In genomic region chr15:69722924-69723323, GRCh38 we compare ENCODE assay signal across 9 cellular contexts.
A peak's percentile ranks its signal among the peaks of the same experiment; 100 is the strongest.
DNase-seq lines count a peak whose midpoint lies in the region; ATAC-seq and TF ChIP-seq lines count a peak whose summit lies in the region.
"Had no signal": no experiment of that assay in that cellular context is flagged by ENCODE, and none has a peak within 500 bp of the region (broad histone marks: within the 10 kb centered on the region; RNA-seq: fewer than 3 reads in every experiment).

No MANE protein-coding gene starts in this region.

- no peak overlapping the region for H3K18ac ChIP-seq in mesendoderm (ENCODE audit: low read length)

- no peak overlapping the region for H2BK5ac ChIP-seq in mesendoderm (ENCODE audit: low read length)

- TF ChIP-seq CTCF in GM23338 (conservative IDR thresholded peaks at IDR 0.05; ENCODE audit: low read depth in 2 of 2) (no peak), adrenal gland (IDR thresholded peaks at IDR 0.05) (no peak)

- peaks cover 1% of the 10 kb centered on the region for H3K27me3 Mint-ChIP-seq in GM23338 (ENCODE audit: insufficient read depth, low read depth, poor library complexity)

- H3K9me3 Mint-ChIP-seq in GM23338: no peaks in the 10 kb centered on the region
- H3K9me3 Mint-ChIP-seq: CD8-positive, alpha-beta T cell had no signal

- no peak overlapping the region for H4K8ac ChIP-seq in mesendoderm (ENCODE audit: low read depth, low read length)

- peaks cover 7% of the 10 kb centered on the region; the same call in 1 of the 2 replicates for H3K4me1 ChIP-seq in GM23338 (ENCODE audit: insufficient read depth)
- no peaks in the 10 kb centered on the region for H3K4me1 ChIP-seq in mesendoderm (ENCODE audit: control insufficient read depth, low read depth, low read length)
- no peaks in the 10 kb centered on the region for H3K4me1 ChIP-seq in adrenal gland (replicated peaks in 1 of 2)
- H3K4me1 ChIP-seq: BE2C had no signal

- no peak overlapping the region for H4K5ac ChIP-seq in mesendoderm (ENCODE audit: low read length)

- intact Hi-C loops in adrenal gland (cut with DNase I): loop anchor here in 1 of 2 donors (10.0 kb wide), 1 partner anchor 372 kb away; the partner anchor contains the start of gene TLE3

- no peak overlapping the region for H3K9ac ChIP-seq in mesendoderm (ENCODE audit: low read length)

- no peak overlapping the region for H3K27ac Mint-ChIP-seq in GM23338

- no peaks in the 10 kb centered on the region for H3K27me3 ChIP-seq in GM23338 (ENCODE audit: insufficient read depth)
- no peaks in the 10 kb centered on the region for H3K27me3 ChIP-seq in mesendoderm (ENCODE audit: insufficient read depth, low read length, poor library complexity)
- H3K27me3 ChIP-seq in adrenal gland: no peaks in the 10 kb centered on the region
- H3K27me3 ChIP-seq: BE2C had no signal

- H3K4me3 ChIP-seq in GM23338: no peak overlapping the region
- H3K4me3 ChIP-seq in mesendoderm (ENCODE audit: low read length): no peak overlapping the region
- H3K4me3 ChIP-seq in adrenal gland: no peak overlapping the region

- no peaks in the 10 kb centered on the region for H3F3A ChIP-seq in GM23338 (replicated peaks; ENCODE audit: low read depth)

- no peaks in the 10 kb centered on the region for H3K9me2 ChIP-seq in GM23338 (ENCODE audit: insufficient read depth)

- no peak for DNase-seq in GM23338 (ENCODE audit: low spot score)
- peak; percentile 14 for DNase-seq in OCI-M1 (lab: John Stamatoyannopoulos, UW)
- no peak for DNase-seq in mesendoderm
- DNase-seq in adrenal gland: no peak
- DNase-seq: BE2C; CD8-positive, alpha-beta T cell had no signal

- H3K27ac ChIP-seq in GM23338 (ENCODE audit: low read depth) (no peak overlapping the region), KOPT-K1 (ENCODE audit: low read depth, low read length, poor library complexity, severe bottlenecking) (peak overlapping the region; percentile 26), mesendoderm (ENCODE audit: low read depth, low read length) (no peak overlapping the region), adrenal gland (no peak overlapping the region)

- no peaks in the 10 kb centered on the region for H3K79me1 ChIP-seq in mesendoderm (ENCODE audit: low read length)

- H3K23ac ChIP-seq in mesendoderm (ENCODE audit: low read length): no peak overlapping the region

- whole genome bisulfite sequencing in mesendoderm (ENCODE audit: extremely low coverage, insufficient coverage, low lambda C conversion rate): no CpG with 5 or more reads among the region's 5 CpGs
- 71 to 84% (median 73%) methylated on average over 5 of the region's 5 CpGs for WGBS in adrenal gland, 4 donors

- H3K56ac ChIP-seq in mesendoderm (ENCODE audit: low read length): peak overlapping the region; percentile 2

- no peak overlapping the region for H2AK5ac ChIP-seq in mesendoderm (ENCODE audit: low read length)

- no peak for TF ChIP-seq POLR2A in adrenal gland (IDR thresholded peaks at IDR 0.05)

- H2BK120ac ChIP-seq in mesendoderm (ENCODE audit: low read depth, low read length): no peak overlapping the region

- peak overlapping the region; percentile 94 for H2AFZ ChIP-seq in GM23338

- no peaks in the 10 kb centered on the region for H4K20me1 ChIP-seq in GM23338 (replicated peaks; ENCODE audit: insufficient read depth)

- ATAC-seq in GM23338 (no peak), HG02870 (IDR thresholded peaks at IDR 0.05; ENCODE audit: unreplicated experiment) (no peak), GM18498 (IDR thresholded peaks at IDR 0.05; ENCODE audit: unreplicated experiment) (no peak)
- ATAC-seq: CD8-positive, alpha-beta T cell had no signal

- no peaks in the 10 kb centered on the region for H3K36me3 Mint-ChIP-seq in GM23338 (ENCODE audit: low read depth)
- H3K36me3 Mint-ChIP-seq: CD8-positive, alpha-beta T cell had no signal

- no peak overlapping the region for H3K4me2 ChIP-seq in GM23338
- H3K4me2 ChIP-seq in mesendoderm (ENCODE audit: low read length): no peak overlapping the region

- H3K4ac ChIP-seq in mesendoderm (ENCODE audit: low read depth, low read length): no peak overlapping the region

- H2BK15ac ChIP-seq in mesendoderm (replicated peaks; ENCODE audit: low read depth): no peak overlapping the region

- H3K9me3 ChIP-seq in KOPT-K1 (ENCODE audit: insufficient read depth, low read length, poor library complexity, severe bottlenecking) (peaks cover 3% of the 10 kb centered on the region), adrenal gland (replicated peaks in 1 of 3) (no peaks in the 10 kb centered on the region)
- H3K9me3 ChIP-seq: BE2C had no signal

- no peaks in the 10 kb centered on the region for H3K36me3 ChIP-seq in GM23338 (ENCODE audit: insufficient read depth)
- no peaks in the 10 kb centered on the region for H3K36me3 ChIP-seq in KOPT-K1 (ENCODE audit: insufficient read depth, low read length)
- H3K36me3 ChIP-seq in mesendoderm (ENCODE audit: control insufficient read depth, insufficient read depth, low read length): no peaks in the 10 kb centered on the region
- no peaks in the 10 kb centered on the region for H3K36me3 ChIP-seq in adrenal gland (replicated peaks in 1 of 2)
- H3K36me3 ChIP-seq: BE2C had no signal

- no peak overlapping the region for H3K4me3 Mint-ChIP-seq in GM23338

- H3K79me2 ChIP-seq in GM23338 (replicated peaks; ENCODE audit: insufficient read depth): no peaks in the 10 kb centered on the region
- no peaks in the 10 kb centered on the region for H3K79me2 ChIP-seq in mesendoderm (ENCODE audit: control insufficient read depth, insufficient read depth, low read length)

- peaks cover 17% of the 10 kb centered on the region for H3K4me1 Mint-ChIP-seq in GM23338

TF ChIP-seq in GM23338, 12 proteins besides CTCF, POLR2A, EP300 and RAD21 (continues in another document):
- TF ChIP-seq ZNF462 (CRISPR knock-in tag; IDR thresholded peaks at IDR 0.05) (no peak), STAT1 (IDR thresholded peaks at IDR 0.05; ENCODE audit: unreplicated experiment) (no peak), EZH2 (IDR thresholded peaks at IDR 0.05; ENCODE audit: low read depth, unreplicated experiment) (no peak), ETS1 (IDR thresholded peaks at IDR 0.05) (no peak)
